Comparison of ENCODE assay signal across 13 cellular contexts in genomic region chr9:89234186-89234585, GRCh38. TPM values are rescaled to one million over a fixed set of nuclear protein-coding genes. Genes with fewer than 3 reads are reported as not detected.
DNase-seq lines count a peak whose midpoint lies in the region; ATAC-seq and TF ChIP-seq lines count a peak whose summit lies in the region.
"Had no signal": no experiment of that assay in that cellular context is flagged by ENCODE, and none has a peak within 500 bp of the region (broad histone marks: within the 10 kb centered on the region; RNA-seq: fewer than 3 reads in every experiment).

No MANE protein-coding gene starts in this region.

- WGBS in mammary epithelial cell (ENCODE audit: low coverage, missing lambda C conversion rate) = 55% methylated on average over 5 of the region's 12 CpGs
- WGBS in upper lobe of left lung, 2 donors = 33 to 39% methylated on average over 12 of the region's 12 CpGs
- 34 to 39% (median 36%) methylated on average over 12 of the region's 12 CpGs for WGBS in psoas muscle, 3 donors

- no peak overlapping the region for H3K27ac ChIP-seq in mammary epithelial cell (ENCODE audit: insufficient read depth, low read depth, low read length)
- H3K27ac ChIP-seq in upper lobe of left lung = no peak overlapping the region
- H3K27ac ChIP-seq in psoas muscle = no peak overlapping the region
- no peak overlapping the region for H3K27ac ChIP-seq in RWPE1
- H3K27ac ChIP-seq: skin epidermis had no signal

- CTCF ChIA-PET in mammary epithelial cell (lab: Charles Lee; ENCODE audit: low non-redundant PET) = no interaction called here
- CTCF ChIA-PET in RWPE1 (lab: Yijun Ruan, JAX) = interaction anchor here (0.6 kb wide), 1 partner anchor 18 kb away, joined by 3 read pairs; no protein-coding TSS in a partner anchor

- H3K4me1 ChIP-seq in mammary epithelial cell (ENCODE audit: insufficient read depth, low read length) (no peaks in the 10 kb centered on the region), upper lobe of left lung (peaks cover 0 to 10% (median 0%) of the 10 kb centered on the region in 4 donors), psoas muscle (no peaks in the 10 kb centered on the region)

- peaks cover 4% of the 10 kb centered on the region for H3K9me3 Mint-ChIP-seq in activated naive CD8-positive, alpha-beta T cell treated with anti-CD3 and anti-CD28 coated beads for 36 hours
- peaks cover 13% of the 10 kb centered on the region for H3K9me3 Mint-ChIP-seq in activated naive CD8-positive, alpha-beta T cell treated with anti-CD3 and anti-CD28 coated beads, Interleukin-2, amount 50 U/mL, for 24 hours
- no peaks in the 10 kb centered on the region for H3K9me3 Mint-ChIP-seq in memory B cell
- H3K9me3 Mint-ChIP-seq: activated naive CD4-positive, alpha-beta T cell treated with anti-CD3 and anti-CD28 coated beads, Interleukin-2, amount 10 ng/mL, durations not matched to agents 7 days and 5 days had no signal

- no peaks in the 10 kb centered on the region for H3K36me3 ChIP-seq in mammary epithelial cell (ENCODE audit: insufficient read depth, low read length)
- no peaks in the 10 kb centered on the region for H3K36me3 ChIP-seq in upper lobe of left lung
- H3K36me3 ChIP-seq in psoas muscle (ENCODE audit: insufficient read depth in 1 of 2, low read depth in 1 of 2) = no peaks in the 10 kb centered on the region

- no peak for ATAC-seq in activated naive CD8-positive, alpha-beta T cell treated with anti-CD3 and anti-CD28 coated beads, Interleukin-2, amount 50 U/mL, for 24 hours
- ATAC-seq in memory B cell (ENCODE audit: low read depth) (no peak), upper lobe of left lung (ENCODE audit: low FRiP score in 2 of 2) (no peak), psoas muscle (no peak)

- H3K9ac ChIP-seq in mammary epithelial cell (ENCODE audit: insufficient read depth, low read length) = no peak overlapping the region

- no TSS peak for BruUV-seq in mammary epithelial cell (replicated peaks; lab: Mats Ljungman, UMichigan)

- H2AFZ ChIP-seq in mammary epithelial cell (ENCODE audit: low read depth, low read length) = no peak overlapping the region

- intact Hi-C loops in mammary epithelial cell (cut with micrococcal nuclease) (no loop called here), psoas muscle (cut with DNase I) (no loop called here)

- in situ Hi-C loops in mammary epithelial cell (cut with MboI; ENCODE audit: low sequenced_read_pairs in 2 of 2) = no loop called here

- no peaks in the 10 kb centered on the region for H3K9me3 ChIP-seq in mammary epithelial cell (replicated peaks; ENCODE audit: insufficient read depth, low read length)
- peaks cover 0 to 4% (median 0%) of the 10 kb centered on the region in 4 donors for H3K9me3 ChIP-seq in upper lobe of left lung
- H3K9me3 ChIP-seq in psoas muscle = no peaks in the 10 kb centered on the region

- H3K36me3 Mint-ChIP-seq in activated naive CD8-positive, alpha-beta T cell treated with anti-CD3 and anti-CD28 coated beads for 36 hours = no peaks in the 10 kb centered on the region
- H3K36me3 Mint-ChIP-seq in activated naive CD8-positive, alpha-beta T cell treated with anti-CD3 and anti-CD28 coated beads, Interleukin-2, amount 50 U/mL, for 24 hours (ENCODE audit: low read depth) = peaks cover 2% of the 10 kb centered on the region
- peaks cover 2% of the 10 kb centered on the region for H3K36me3 Mint-ChIP-seq in memory B cell
- H3K36me3 Mint-ChIP-seq: activated CD8-positive, alpha-beta memory T cell treated with anti-CD3 and anti-CD28 coated beads, Interleukin-2, amount 10 ng/mL, durations not matched to agents 7 days and 5 days had no signal

- dilution Hi-C loops in mammary epithelial cell (cut with HindIII; ENCODE audit: low sequenced_read_pairs) = no loop called here

- H4K20me1 ChIP-seq in mammary epithelial cell (ENCODE audit: insufficient read depth, low read length) = no peaks in the 10 kb centered on the region

- TF ChIP-seq POLR2A in upper lobe of left lung (IDR thresholded peaks at IDR 0.05) = no peak

- peaks cover 92% of the 10 kb centered on the region for H3K27me3 Mint-ChIP-seq in activated naive CD8-positive, alpha-beta T cell treated with anti-CD3 and anti-CD28 coated beads for 36 hours
- H3K27me3 Mint-ChIP-seq in activated naive CD8-positive, alpha-beta T cell treated with anti-CD3 and anti-CD28 coated beads, Interleukin-2, amount 50 U/mL, for 24 hours = peaks cover 82% of the 10 kb centered on the region
- peaks cover 18% of the 10 kb centered on the region for H3K27me3 Mint-ChIP-seq in memory B cell

- H3K4me3 ChIP-seq in mammary epithelial cell (replicated peaks in 1 of 3; ENCODE audit: insufficient read depth in 1 of 3, low read depth in 2 of 3, low read length in 3 of 3) = no peak overlapping the region
- peak overlapping the region in 3 of 4 donors; percentile 18 to 37 (median 31) for H3K4me3 ChIP-seq in upper lobe of left lung
- no peak overlapping the region for H3K4me3 ChIP-seq in psoas muscle
- H3K4me3 ChIP-seq: skin epidermis had no signal

- POLR2A ChIA-PET in RWPE1 (lab: Yijun Ruan, JAX; ENCODE audit: low non-redundant PET) = no interaction called here

- H3K79me2 ChIP-seq in mammary epithelial cell (ENCODE audit: insufficient read depth, low read length) = no peaks in the 10 kb centered on the region

- no peak for DNase-seq in activated naive CD8-positive, alpha-beta T cell treated with anti-CD3 and anti-CD28 coated beads for 36 hours
- DNase-seq in activated naive CD8-positive, alpha-beta T cell treated with anti-CD3 and anti-CD28 coated beads, Interleukin-2, amount 50 U/mL, for 24 hours = no peak
- DNase-seq in mammary epithelial cell (no peak), memory B cell (ENCODE audit: low spot score in 2 of 2) (no peak), upper lobe of left lung (no peak), HPDE6-E6E7 (ENCODE audit: extremely low spot score) (no peak), psoas muscle (no peak), RWPE1 (ENCODE audit: low spot score) (no peak)
- DNase-seq: NCI-H2081 treated with DMSO at 0.1 percent for 48 hours, SHP77 treated with DMSO at 0.1 percent for 48 hours had no signal

- H3K27me3 ChIP-seq in mammary epithelial cell (ENCODE audit: insufficient read depth, low read length) = peaks cover 6% of the 10 kb centered on the region
- no peaks in the 10 kb centered on the region for H3K27me3 ChIP-seq in upper lobe of left lung
- no peaks in the 10 kb centered on the region for H3K27me3 ChIP-seq in psoas muscle (ENCODE audit: insufficient read depth in 3 of 3, low read length in 2 of 3)

- H3K4me2 ChIP-seq in mammary epithelial cell (ENCODE audit: insufficient read depth, low read depth, low read length) = peak overlapping the region; percentile 38

- no peak for TF ChIP-seq EP300 in upper lobe of left lung (IDR thresholded peaks at IDR 0.05)

- H3K4me3 Mint-ChIP-seq in activated naive CD8-positive, alpha-beta T cell treated with anti-CD3 and anti-CD28 coated beads for 36 hours = no peak overlapping the region
- no peak overlapping the region for H3K4me3 Mint-ChIP-seq in activated naive CD8-positive, alpha-beta T cell treated with anti-CD3 and anti-CD28 coated beads, Interleukin-2, amount 50 U/mL, for 24 hours
- peak overlapping the region; percentile 32 for H3K4me3 Mint-ChIP-seq in memory B cell
- H3K4me3 Mint-ChIP-seq: activated CD8-positive, alpha-beta memory T cell treated with anti-CD3 and anti-CD28 coated beads, Interleukin-2, amount 10 ng/mL, durations not matched to agents 7 days and 5 days; activated naive CD4-positive, alpha-beta T cell treated with anti-CD3 and anti-CD28 coated beads, Interleukin-2, amount 10 ng/mL, durations not matched to agents 7 days and 5 days had no signal

- H3K27ac Mint-ChIP-seq in activated naive CD8-positive, alpha-beta T cell treated with anti-CD3 and anti-CD28 coated beads for 36 hours = peak overlapping the region; percentile 58
- no peak overlapping the region for H3K27ac Mint-ChIP-seq in activated naive CD8-positive, alpha-beta T cell treated with anti-CD3 and anti-CD28 coated beads, Interleukin-2, amount 50 U/mL, for 24 hours
- no peak overlapping the region for H3K27ac Mint-ChIP-seq in memory B cell
- H3K27ac Mint-ChIP-seq: activated naive CD4-positive, alpha-beta T cell treated with anti-CD3 and anti-CD28 coated beads, Interleukin-2, amount 10 ng/mL, durations not matched to agents 7 days and 5 days had no signal

- no peak for TF ChIP-seq CTCF in mammary epithelial cell (conservative IDR thresholded peaks at IDR 0.05 in 1 of 2, IDR thresholded peaks at IDR 0.05 in 1 of 2; ENCODE audit: extremely low read depth in 1 of 2, insufficient read depth in 1 of 2, low read depth in 1 of 2, low read length in 2 of 2)
- TF ChIP-seq CTCF in upper lobe of left lung (IDR thresholded peaks at IDR 0.05) = no peak
- TF ChIP-seq CTCF in psoas muscle (IDR thresholded peaks at IDR 0.05) = no peak
- no peak for TF ChIP-seq CTCF in RWPE1 (conservative IDR thresholded peaks at IDR 0.05; ENCODE audit: low read depth)

- H3K4me1 Mint-ChIP-seq in activated naive CD8-positive, alpha-beta T cell treated with anti-CD3 and anti-CD28 coated beads for 36 hours = peaks cover 16% of the 10 kb centered on the region
- peaks cover 18% of the 10 kb centered on the region for H3K4me1 Mint-ChIP-seq in activated naive CD8-positive, alpha-beta T cell treated with anti-CD3 and anti-CD28 coated beads, Interleukin-2, amount 50 U/mL, for 24 hours
- H3K4me1 Mint-ChIP-seq in memory B cell = peaks cover 13% of the 10 kb centered on the region

RNA-seq across cellular contexts. Expression of gene SHC3, which starts 55.6 kb away (rescaled TPM):
- total RNA-seq in activated naive CD8-positive, alpha-beta T cell treated with anti-CD3 and anti-CD28 coated beads for 36 hours = not detected
- under 1 TPM; under 0.01 to 0.09 TPM for total RNA-seq in mammary epithelial cell
- polyA plus RNA-seq in mammary epithelial cell = not detected
- polyA minus RNA-seq in mammary epithelial cell = not detected
- total RNA-seq in upper lobe of left lung = 10 to 100 TPM; 11.0 to 22.0 (median 14.0) TPM
- total RNA-seq in psoas muscle = under 1 TPM; 0.12 to 0.71 (median 0.37) TPM
- polyA plus RNA-seq in psoas muscle = under 1 TPM; 0.04 to 0.39 (median 0.08) TPM
- total RNA-seq: activated CD8-positive, alpha-beta memory T cell treated with anti-CD3 and anti-CD28 coated beads, Interleukin-2, amount 10 ng/mL, durations not matched to agents 7 days and 5 days had no signal

Comparison
In these comparisons a context has a peak if more than half of its experiments do, and no peak if none do; other contexts are left out.
1. H3K4me3 ChIP-seq: peak in upper lobe of left lung (3 of 4); none in mammary epithelial cell (0 of 3) and psoas muscle (single experiment).
2. RNA of gene SHC3, which starts 55.6 kb away (total RNA-seq): 11.0 to 22.0 TPM in upper lobe of left lung; 0.12 to 0.71 TPM in psoas muscle, under 0.01 to 0.09 TPM in mammary epithelial cell and not detected in activated naive CD8-positive, alpha-beta T cell treated with anti-CD3 and anti-CD28 coated beads for 36 hours; every median in the first group is over 4 times any median in the second.